ENCODE assay signal across 7 cellular contexts in genomic region chr4:78656968-78657445, GRCh38.
DNase-seq lines count a peak whose midpoint lies in the region; ATAC-seq and TF ChIP-seq lines count a peak whose summit lies in the region.

No MANE protein-coding gene starts in this region.

- DNase-seq in MM.1S (peak; percentile 37), retina (no peak), sigmoid colon (no peak)
- DNase-seq in central memory CD4-positive, alpha-beta T cell, result peak; percentile 4

- intact Hi-C loops in sigmoid colon (cut with DNase I), result no loop called here

- H3K27ac ChIP-seq in MM.1S (ENCODE audit: low read length) (peak overlapping the region; percentile 34; the same call in 1 of the 2 replicates), skeletal muscle tissue (ENCODE audit: low read depth, low read length) (peak overlapping the region; percentile 63), sigmoid colon (peak overlapping the region in 1 of 4 donors; percentile 38)

- H3K9me2 ChIP-seq in MM.1S (replicated peaks; ENCODE audit: insufficient read depth, low read length), result no peaks in the 10 kb centered on the region

- no peak for TF ChIP-seq EP300 in sigmoid colon (IDR thresholded peaks at IDR 0.05)

- no peak for TF ChIP-seq POLR2A in sigmoid colon (IDR thresholded peaks at IDR 0.05)

- peak overlapping the region; percentile 45 for H3K4me3 ChIP-seq in MM.1S (ENCODE audit: low read length)
- H3K4me3 ChIP-seq in skeletal muscle tissue (ENCODE audit: low read length in 3 of 3), result no peak overlapping the region
- no peak overlapping the region for H3K4me3 ChIP-seq in sigmoid colon

- WGBS in sigmoid colon, 2 donors, result 34 to 67% methylated on average over 7 of the region's 7 CpGs

- H3K4me1 ChIP-seq in MM.1S (ENCODE audit: low read length) (peaks cover 30% of the 10 kb centered on the region), skeletal muscle tissue (ENCODE audit: control insufficient read depth in 3 of 3, insufficient read depth in 3 of 3, low read length in 3 of 3) (peaks cover 0 to under 1% (median 0%) of the 10 kb centered on the region in 3 donors), sigmoid colon (peaks cover 0 to 8% (median 0%) of the 10 kb centered on the region in 4 donors)

- ATAC-seq in GM21390 (IDR thresholded peaks at IDR 0.05; ENCODE audit: unreplicated experiment) (peak; percentile 37), GM19324 (IDR thresholded peaks at IDR 0.05; ENCODE audit: low FRiP score, unreplicated experiment) (no peak)

- TF ChIP-seq CTCF in MM.1S (IDR thresholded peaks at IDR 0.05; ENCODE audit: low read length) (no peak), sigmoid colon (IDR thresholded peaks at IDR 0.05) (no peak)

- H3K36me3 ChIP-seq in MM.1S (replicated peaks; ENCODE audit: insufficient read depth, low read length) (no peaks in the 10 kb centered on the region), skeletal muscle tissue (ENCODE audit: control insufficient read depth in 3 of 3, insufficient read depth in 3 of 3, low read length in 3 of 3) (no peaks in the 10 kb centered on the region), sigmoid colon (no peaks in the 10 kb centered on the region)

- peak overlapping the region; percentile 64 for H2AFZ ChIP-seq in MM.1S (ENCODE audit: low read length)

- peaks cover 28% of the 10 kb centered on the region for H3F3A ChIP-seq in MM.1S (ENCODE audit: insufficient read depth, low read length)

- no peaks in the 10 kb centered on the region for H4K20me1 ChIP-seq in MM.1S (ENCODE audit: insufficient read depth, low read length)

- H3K27me3 ChIP-seq in MM.1S (replicated peaks; ENCODE audit: insufficient read depth, low read length) (peaks cover 6% of the 10 kb centered on the region; the same call in 1 of the 2 replicates), skeletal muscle tissue (ENCODE audit: control insufficient read depth in 3 of 3, insufficient read depth in 3 of 3, low read length in 3 of 3) (no peaks in the 10 kb centered on the region), sigmoid colon (no peaks in the 10 kb centered on the region)

- peak overlapping the region; percentile 80 for H3K4me2 ChIP-seq in MM.1S (ENCODE audit: low read depth, low read length)

- no peaks in the 10 kb centered on the region for H3K79me2 ChIP-seq in MM.1S (ENCODE audit: low read length)

- H3K9ac ChIP-seq in MM.1S (ENCODE audit: low read length), result peak overlapping the region; percentile 11; the same call in 1 of the 2 replicates
- no peak overlapping the region for H3K9ac ChIP-seq in skeletal muscle tissue (ENCODE audit: low read depth in 1 of 3, low read length in 3 of 3)

- H3K9me3 ChIP-seq in MM.1S (replicated peaks; ENCODE audit: insufficient read depth, low read length) (no peaks in the 10 kb centered on the region), skeletal muscle tissue (ENCODE audit: control insufficient read depth in 3 of 3, low read length in 3 of 3) (no peaks in the 10 kb centered on the region), sigmoid colon (no peaks in the 10 kb centered on the region)

Comparison
In these comparisons a context has a peak if more than half of its experiments do, and no peak if none do; other contexts are left out.
1. DNase-seq: peak in MM.1S (single experiment) and central memory CD4-positive, alpha-beta T cell (single experiment); none in retina (single experiment) and sigmoid colon (single experiment).